Comparison of ENCODE assay signal across 3 cellular contexts in genomic region chr13:113946409-113947181, GRCh38.
TF ChIP-seq lines count a peak whose summit lies in the region.

No MANE protein-coding gene starts in this region.

TF ChIP-seq in SK-N-SH, 30 proteins besides CTCF, POLR2A, EP300 and RAD21:
- TF ChIP-seq TAF1 (IDR thresholded peaks at IDR 0.05; ENCODE audit: borderline replicate concordance, low read depth, low read length) (no peak), YY1 (IDR thresholded peaks at IDR 0.05; ENCODE audit: low read depth) (no peak)
TF ChIP-seq in SK-N-SH: peak in this region for 0.

TF ChIP-seq in SK-N-SH treated with all-trans-retinoic acid at 6 μM for 48 hours, 23 proteins besides CTCF, POLR2A, EP300 and RAD21:
- TF ChIP-seq TCF4 (CRISPR knock-in tag; IDR thresholded peaks at IDR 0.05; ENCODE audit: borderline replicate concordance) (no peak), POU6F1 (CRISPR knock-in tag; IDR thresholded peaks at IDR 0.05; ENCODE audit: borderline replicate concordance, low read depth) (no peak), ZNF70 (CRISPR knock-in tag; IDR thresholded peaks at IDR 0.05) (no peak), ISL1 (CRISPR knock-in tag; IDR thresholded peaks at IDR 0.05) (no peak), GLIS3 (CRISPR knock-in tag; IDR thresholded peaks at IDR 0.05) (no peak), ZFP3 (CRISPR knock-in tag; IDR thresholded peaks at IDR 0.05) (no peak), CREB5 (CRISPR knock-in tag; IDR thresholded peaks at IDR 0.05; ENCODE audit: low read depth) (no peak), CSRNP3 (CRISPR knock-in tag; IDR thresholded peaks at IDR 0.05) (no peak), SNAI2 (CRISPR knock-in tag; IDR thresholded peaks at IDR 0.05) (no peak), ZC3H10 (CRISPR knock-in tag; IDR thresholded peaks at IDR 0.05) (no peak), PPARA (CRISPR knock-in tag; IDR thresholded peaks at IDR 0.05; ENCODE audit: borderline replicate concordance) (no peak), BACH2 (CRISPR knock-in tag; IDR thresholded peaks at IDR 0.05; ENCODE audit: borderline replicate concordance) (no peak), ZNF8 (CRISPR knock-in tag; IDR thresholded peaks at IDR 0.05) (no peak), ZNF565 (CRISPR knock-in tag; conservative IDR thresholded peaks at IDR 0.05; ENCODE audit: low read depth) (no peak), CSDC2 (CRISPR knock-in tag; IDR thresholded peaks at IDR 0.05) (no peak), ARNTL (CRISPR knock-in tag; IDR thresholded peaks at IDR 0.05; ENCODE audit: borderline replicate concordance, low read depth) (no peak), TOX (CRISPR knock-in tag; IDR thresholded peaks at IDR 0.05; ENCODE audit: borderline replicate concordance) (no peak), PATZ1 (CRISPR knock-in tag; IDR thresholded peaks at IDR 0.05; ENCODE audit: borderline replicate concordance) (no peak)

TF ChIP-seq in IMR-90, 13 proteins besides CTCF, POLR2A, EP300 and RAD21:
- no peak for TF ChIP-seq MAZ (IDR thresholded peaks at IDR 0.05; ENCODE audit: borderline replicate concordance, low read depth, low read length)
- TF ChIP-seq RCOR1 (IDR thresholded peaks at IDR 0.05; ENCODE audit: insufficient replicate concordance, low read length): no peak
- TF ChIP-seq FOS (IDR thresholded peaks at IDR 0.05; ENCODE audit: low read depth, low read length): no peak
- no peak for TF ChIP-seq SMC3 (IDR thresholded peaks at IDR 0.05; ENCODE audit: low read depth, low read length)
- no peak for TF ChIP-seq BHLHE40 (IDR thresholded peaks at IDR 0.05; ENCODE audit: low read depth, low read length)
- TF ChIP-seq CEBPB (IDR thresholded peaks at IDR 0.05; ENCODE audit: low read depth, low read length): no peak
